In the genomic region with DNA sequence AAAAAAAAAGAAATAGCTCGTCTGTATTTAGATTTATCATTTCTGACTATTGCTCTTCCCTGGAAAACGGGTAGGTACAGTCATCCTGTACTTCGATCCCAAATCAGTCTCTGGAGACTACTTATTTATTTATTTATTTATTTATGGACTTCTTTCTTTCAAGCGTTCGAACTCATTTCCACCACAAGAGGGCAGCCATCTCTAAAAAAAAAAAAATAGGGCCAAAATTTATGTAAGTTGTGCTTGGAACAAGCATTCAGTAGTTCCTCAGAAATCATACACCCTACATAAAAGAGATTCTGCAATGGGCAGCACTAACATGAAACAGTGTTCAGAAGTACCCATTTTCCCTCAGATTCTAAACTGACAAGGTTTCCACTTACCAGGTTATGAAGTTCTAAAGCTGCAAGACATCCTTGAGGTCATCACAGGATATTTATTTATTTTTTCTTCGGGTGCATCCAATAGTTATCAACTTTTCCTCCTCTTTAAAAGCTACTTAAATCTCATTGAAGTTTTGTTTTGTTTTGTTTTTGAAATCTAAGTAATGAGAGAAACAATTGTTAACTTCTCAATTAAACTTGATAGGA, we compare ENCODE assay signal across 9 cellular contexts. TPM values are rescaled to one million over a fixed set of nuclear protein-coding genes. Genes with fewer than 3 reads are reported as not detected.
DNase-seq lines count a peak whose midpoint lies in the region; ATAC-seq and FAIRE-seq lines count a peak whose summit lies in the region.
"Had no signal": no experiment of that assay in that cellular context is flagged by ENCODE, and none has a peak within 500 bp of the region (broad histone marks: within the 10 kb centered on the region; RNA-seq: fewer than 3 reads in every experiment).

No MANE protein-coding gene starts in this region.

- no peak overlapping the region for H3K4me3 Mint-ChIP-seq in stimulated activated effector memory CD8-positive, alpha-beta T cell treated with anti-CD3 and anti-CD28 coated beads, Interleukin-12 subunit alpha, Interleukin-12 subunit beta, amount 100 ng/mL, for 72 hours
- H3K4me3 Mint-ChIP-seq: T-helper 1 cell treated with Interleukin-12 subunit alpha and Interleukin-12 subunit beta and Interleukin-4 antibody, amounts not matched to agents 30 μg/mL and 1 μg/mL, for 36 hours had no signal

- DNase-seq in EH (ENCODE audit: low read depth) (peak; percentile 69), M059J (ENCODE audit: low read depth) (peak; percentile 73), RCC 7860 (ENCODE audit: low spot score) (peak; percentile 46), fibroblast of peridontal ligament (ENCODE audit: extremely low read depth) (peak; percentile 86), retina (peak; percentile 81), epidermal melanocyte (ENCODE audit: insufficient read length, low spot score) (no peak)
- no peak for DNase-seq in stimulated activated CD8-positive, alpha-beta memory T cell treated with anti-CD3 and anti-CD28 coated beads, Interleukin-4, amount 100 ng/mL, for 48 hours
- DNase-seq in stimulated activated effector memory CD8-positive, alpha-beta T cell treated with anti-CD3 and anti-CD28 coated beads, Interleukin-12 subunit alpha, Interleukin-12 subunit beta, amount 100 ng/mL, for 72 hours (ENCODE audit: low spot score in 2 of 2) = no peak

- no peaks in the 10 kb centered on the region for H3K4me1 Mint-ChIP-seq in stimulated activated effector memory CD8-positive, alpha-beta T cell treated with anti-CD3 and anti-CD28 coated beads, Interleukin-12 subunit alpha, Interleukin-12 subunit beta, amount 100 ng/mL, for 72 hours

- no peak for ATAC-seq in stimulated activated effector memory CD8-positive, alpha-beta T cell treated with anti-CD3 and anti-CD28 coated beads, Interleukin-12 subunit alpha, Interleukin-12 subunit beta, amount 100 ng/mL, for 72 hours

- H3K27ac Mint-ChIP-seq in stimulated activated effector memory CD8-positive, alpha-beta T cell treated with anti-CD3 and anti-CD28 coated beads, Interleukin-12 subunit alpha, Interleukin-12 subunit beta, amount 100 ng/mL, for 72 hours = no peak overlapping the region
- H3K27ac Mint-ChIP-seq: T-helper 1 cell treated with Interleukin-12 subunit alpha and Interleukin-12 subunit beta and Interleukin-4 antibody, amounts not matched to agents 30 μg/mL and 1 μg/mL, for 36 hours had no signal

- H3K36me3 Mint-ChIP-seq in stimulated activated effector memory CD8-positive, alpha-beta T cell treated with anti-CD3 and anti-CD28 coated beads, Interleukin-12 subunit alpha, Interleukin-12 subunit beta, amount 100 ng/mL, for 72 hours = no peaks in the 10 kb centered on the region

- H3K9me3 Mint-ChIP-seq in stimulated activated effector memory CD8-positive, alpha-beta T cell treated with anti-CD3 and anti-CD28 coated beads, Interleukin-12 subunit alpha, Interleukin-12 subunit beta, amount 100 ng/mL, for 72 hours = no peaks in the 10 kb centered on the region
- H3K9me3 Mint-ChIP-seq: T-helper 1 cell treated with Interleukin-12 subunit alpha and Interleukin-12 subunit beta and Interleukin-4 antibody, amounts not matched to agents 30 μg/mL and 1 μg/mL, for 36 hours had no signal

- peak; percentile 63 for FAIRE-seq in RCC 7860 (lab: Jason Lieb, UNC)

RNA-seq across cellular contexts. Expression of a gene that starts 1.9 kb away (rescaled TPM):
- total RNA-seq in M059J (2014; rRNA removed; shearing (Covaris generic)) = 4.1 and 6.6 TPM in 2 replicates

Comparison
In these comparisons a context has a peak if more than half of its experiments do, and no peak if none do; other contexts are left out.
1. DNase-seq: peak in EH (single experiment), M059J (single experiment), RCC 7860 (single experiment), fibroblast of peridontal ligament (single experiment) and retina (single experiment); none in stimulated activated CD8-positive, alpha-beta memory T cell treated with anti-CD3 and anti-CD28 coated beads, Interleukin-4, amount 100 ng/mL, for 48 hours (single experiment), stimulated activated effector memory CD8-positive, alpha-beta T cell treated with anti-CD3 and anti-CD28 coated beads, Interleukin-12 subunit alpha, Interleukin-12 subunit beta, amount 100 ng/mL, for 72 hours (0 of 2) and epidermal melanocyte (single experiment).